Comparison of ENCODE assay signal across 37 cellular contexts in the genomic region with DNA sequence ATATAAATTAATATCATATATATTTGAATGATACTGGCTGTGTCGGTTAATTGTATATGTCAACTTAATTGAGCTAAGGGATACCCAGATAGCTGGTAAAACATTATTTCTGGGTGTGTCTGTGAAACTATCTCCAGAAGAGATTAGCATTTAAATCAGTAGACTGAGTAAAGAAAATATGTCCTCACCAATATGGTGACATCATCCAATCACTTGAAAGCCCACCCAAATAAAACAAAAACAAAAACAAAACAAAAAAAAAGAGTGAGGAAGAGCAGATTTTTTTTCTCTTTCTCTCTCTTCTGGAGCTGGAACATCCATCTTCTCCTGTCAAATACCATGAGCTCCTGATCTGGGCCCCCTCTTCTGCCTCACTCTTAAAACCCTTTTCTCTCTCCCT. TPM values are rescaled to one million over a fixed set of nuclear protein-coding genes. Genes with fewer than 3 reads are reported as not detected.
"Had no signal": no experiment of that assay in that cellular context is flagged by ENCODE, and none has a peak within 500 bp of the region (broad histone marks: within the 10 kb centered on the region; RNA-seq: fewer than 3 reads in every experiment).

No MANE protein-coding gene starts in this region.

- H3K9me3 ChIP-seq: MG63 had no signal

- H3K4me3 ChIP-seq: MG63 had no signal

- H3K27me3 ChIP-seq: MG63 had no signal

- H3K36me3 ChIP-seq: MG63 had no signal

- DNase-seq: Karpas-422, Kasumi-1, MG63, MM.1S, MV-4-11, NCI-H1048, NCI-H1092, NCI-H1092 treated with DMSO at 0.1 percent for 48 hours, NCI-H1105, NCI-H1105 treated with DMSO at 0.1 percent for 48 hours, NCI-H1417, NCI-H1417 treated with DMSO at 0.1 percent for 48 hours, NCI-H1436, NCI-H1436 treated with DMSO at 0.1 percent for 48 hours, NCI-H146, NCI-H1694, NCI-H1694 treated with DMSO at 0.1 percent for 48 hours, NCI-H187, NCI-H187 treated with DMSO at 0.1 percent for 48 hours, NCI-H1930, NCI-H2029, NCI-H2029 treated with DMSO at 0.1 percent for 48 hours, NCI-H2081, NCI-H2081 treated with DMSO at 0.1 percent for 48 hours, NCI-H2107, NCI-H2171, NCI-H2171 treated with DMSO at 0.1 percent for 48 hours, NCI-H2227 treated with DMSO at 0.1 percent for 48 hours, NCI-H226, NCI-H345, NCI-H446, NCI-H446 treated with DMSO at 0.1 percent for 48 hours, NCI-H510A, NCI-H510A treated with DMSO at 0.1 percent for 48 hours, NCI-H524, NCI-H524 treated with DMSO at 0.1 percent for 48 hours had no signal

RNA-seq across cellular contexts. Expression of a gene that starts 15.7 kb away (rescaled TPM):
- total RNA-seq: NCI-H460 had no signal
